Comparison of ENCODE assay signal across 1 cellular context in the genomic region with DNA sequence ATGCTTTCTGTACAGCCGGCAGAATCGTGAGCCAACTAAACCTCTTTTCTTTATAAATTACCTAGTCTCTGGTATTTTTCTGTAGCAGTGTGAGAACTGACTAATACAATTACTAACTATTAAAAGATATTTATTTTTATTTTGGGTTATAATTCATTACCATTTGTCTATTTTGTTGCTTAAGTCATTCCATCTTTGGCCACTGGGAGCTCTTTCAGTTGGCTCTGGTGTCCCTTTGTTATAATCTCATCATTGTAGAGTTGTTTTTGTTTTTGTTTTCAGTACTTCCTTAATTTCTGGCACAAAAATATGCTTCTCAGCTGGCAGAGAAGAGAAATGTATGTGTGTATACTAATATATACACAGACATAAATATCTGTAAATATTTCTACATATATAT.
TF ChIP-seq lines count a peak whose summit lies in the region.

No MANE protein-coding gene starts in this region.

TF ChIP-seq in SK-N-SH, 30 proteins besides CTCF, POLR2A, EP300 and RAD21 (continued from another document):
- TF ChIP-seq, protein P1, sequence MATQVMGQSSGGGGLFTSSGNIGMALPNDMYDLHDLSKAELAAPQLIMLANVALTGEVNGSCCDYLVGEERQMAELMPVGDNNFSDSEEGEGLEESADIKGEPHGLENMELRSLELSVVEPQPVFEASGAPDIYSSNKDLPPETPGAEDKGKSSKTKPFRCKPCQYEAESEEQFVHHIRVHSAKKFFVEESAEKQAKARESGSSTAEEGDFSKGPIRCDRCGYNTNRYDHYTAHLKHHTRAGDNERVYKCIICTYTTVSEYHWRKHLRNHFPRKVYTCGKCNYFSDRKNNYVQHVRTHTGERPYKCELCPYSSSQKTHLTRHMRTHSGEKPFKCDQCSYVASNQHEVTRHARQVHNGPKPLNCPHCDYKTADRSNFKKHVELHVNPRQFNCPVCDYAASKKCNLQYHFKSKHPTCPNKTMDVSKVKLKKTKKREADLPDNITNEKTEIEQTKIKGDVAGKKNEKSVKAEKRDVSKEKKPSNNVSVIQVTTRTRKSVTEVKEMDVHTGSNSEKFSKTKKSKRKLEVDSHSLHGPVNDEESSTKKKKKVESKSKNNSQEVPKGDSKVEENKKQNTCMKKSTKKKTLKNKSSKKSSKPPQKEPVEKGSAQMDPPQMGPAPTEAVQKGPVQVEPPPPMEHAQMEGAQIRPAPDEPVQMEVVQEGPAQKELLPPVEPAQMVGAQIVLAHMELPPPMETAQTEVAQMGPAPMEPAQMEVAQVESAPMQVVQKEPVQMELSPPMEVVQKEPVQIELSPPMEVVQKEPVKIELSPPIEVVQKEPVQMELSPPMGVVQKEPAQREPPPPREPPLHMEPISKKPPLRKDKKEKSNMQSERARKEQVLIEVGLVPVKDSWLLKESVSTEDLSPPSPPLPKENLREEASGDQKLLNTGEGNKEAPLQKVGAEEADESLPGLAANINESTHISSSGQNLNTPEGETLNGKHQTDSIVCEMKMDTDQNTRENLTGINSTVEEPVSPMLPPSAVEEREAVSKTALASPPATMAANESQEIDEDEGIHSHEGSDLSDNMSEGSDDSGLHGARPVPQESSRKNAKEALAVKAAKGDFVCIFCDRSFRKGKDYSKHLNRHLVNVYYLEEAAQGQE (IDR thresholded peaks at IDR 0.05; ENCODE audit: low read depth, low read length), result no peak
- TF ChIP-seq, protein P2, sequence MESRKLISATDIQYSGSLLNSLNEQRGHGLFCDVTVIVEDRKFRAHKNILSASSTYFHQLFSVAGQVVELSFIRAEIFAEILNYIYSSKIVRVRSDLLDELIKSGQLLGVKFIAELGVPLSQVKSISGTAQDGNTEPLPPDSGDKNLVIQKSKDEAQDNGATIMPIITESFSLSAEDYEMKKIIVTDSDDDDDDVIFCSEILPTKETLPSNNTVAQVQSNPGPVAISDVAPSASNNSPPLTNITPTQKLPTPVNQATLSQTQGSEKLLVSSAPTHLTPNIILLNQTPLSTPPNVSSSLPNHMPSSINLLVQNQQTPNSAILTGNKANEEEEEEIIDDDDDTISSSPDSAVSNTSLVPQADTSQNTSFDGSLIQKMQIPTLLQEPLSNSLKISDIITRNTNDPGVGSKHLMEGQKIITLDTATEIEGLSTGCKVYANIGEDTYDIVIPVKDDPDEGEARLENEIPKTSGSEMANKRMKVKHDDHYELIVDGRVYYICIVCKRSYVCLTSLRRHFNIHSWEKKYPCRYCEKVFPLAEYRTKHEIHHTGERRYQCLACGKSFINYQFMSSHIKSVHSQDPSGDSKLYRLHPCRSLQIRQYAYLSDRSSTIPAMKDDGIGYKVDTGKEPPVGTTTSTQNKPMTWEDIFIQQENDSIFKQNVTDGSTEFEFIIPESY (IDR thresholded peaks at IDR 0.05; ENCODE audit: borderline replicate concordance, low read depth), result no peak
- TF ChIP-seq CHD2 (IDR thresholded peaks at IDR 0.05; ENCODE audit: low read length, partially characterized antibody), result no peak
- TF ChIP-seq RFX5 (IDR thresholded peaks at IDR 0.05; ENCODE audit: low read length), result no peak
- TF ChIP-seq, protein P3, sequence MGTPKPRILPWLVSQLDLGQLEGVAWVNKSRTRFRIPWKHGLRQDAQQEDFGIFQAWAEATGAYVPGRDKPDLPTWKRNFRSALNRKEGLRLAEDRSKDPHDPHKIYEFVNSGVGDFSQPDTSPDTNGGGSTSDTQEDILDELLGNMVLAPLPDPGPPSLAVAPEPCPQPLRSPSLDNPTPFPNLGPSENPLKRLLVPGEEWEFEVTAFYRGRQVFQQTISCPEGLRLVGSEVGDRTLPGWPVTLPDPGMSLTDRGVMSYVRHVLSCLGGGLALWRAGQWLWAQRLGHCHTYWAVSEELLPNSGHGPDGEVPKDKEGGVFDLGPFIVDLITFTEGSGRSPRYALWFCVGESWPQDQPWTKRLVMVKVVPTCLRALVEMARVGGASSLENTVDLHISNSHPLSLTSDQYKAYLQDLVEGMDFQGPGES (IDR thresholded peaks at IDR 0.05; ENCODE audit: low read depth, low read length), result no peak
- TF ChIP-seq TAF1 (IDR thresholded peaks at IDR 0.05; ENCODE audit: borderline replicate concordance, low read depth, low read length), result no peak
